Comparison of ENCODE assay signal across 7 cellular contexts in the genomic region with DNA sequence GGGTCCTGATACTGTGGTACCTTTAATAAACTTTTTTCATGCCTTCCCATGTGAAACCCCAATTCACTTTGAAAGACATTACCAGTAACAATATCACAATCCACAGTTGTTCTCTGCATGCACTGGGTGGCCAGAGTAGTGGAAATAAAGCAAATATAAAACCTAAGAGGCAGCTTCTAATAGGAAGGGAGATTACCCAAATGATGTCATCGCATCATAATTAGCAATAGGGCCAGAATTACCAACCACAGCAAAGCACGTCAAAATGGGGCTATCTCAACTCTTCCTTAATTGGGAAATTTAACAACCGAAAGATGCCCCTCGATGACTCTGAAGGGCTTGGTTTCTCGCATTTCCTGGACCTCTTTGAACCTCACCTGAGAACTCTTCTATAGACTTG.
"Had no signal": no experiment of that assay in that cellular context is flagged by ENCODE, and none has a peak within 500 bp of the region (broad histone marks: within the 10 kb centered on the region; RNA-seq: fewer than 3 reads in every experiment).

No MANE protein-coding gene starts in this region.

- FAIRE-seq: G401.6, GM12891, GM12892, GM18507, GM19239 had no signal

- DNase-seq: GDM1, GF-D8 had no signal
